In genomic region chr12:55817352-55818139, GRCh38 we compare ENCODE assay signal across 8 cellular contexts. TPM values are rescaled to one million over a fixed set of nuclear protein-coding genes. Genes with fewer than 3 reads are reported as not detected.
DNase-seq lines count a peak whose midpoint lies in the region; ATAC-seq and TF ChIP-seq lines count a peak whose summit lies in the region.

TSS of gene ORMDL2 (plus strand) at chr12:55818041. CDS start at chr12:55819000, 959 bp downstream.
TSS of gene SARNP (minus strand) at chr12:55817724. CDS start at chr12:55817701, 23 bp downstream.

- peak; percentile 98 for DNase-seq in NCI-H2029 treated with DMSO at 0.1 percent for 48 hours (lab: John Stamatoyannopoulos, UW)
- peak; percentile 87 for DNase-seq in T-helper 9 cell
- DNase-seq in astrocyte of the cerebellum (ENCODE audit: low read depth) = peak; percentile 100
- DNase-seq in hepatic stellate cell (ENCODE audit: low spot score) = peak; percentile 98
- peak; percentile 96 to 98 for DNase-seq in aorta

- H3K4me1 ChIP-seq in rectal smooth muscle tissue (ENCODE audit: control insufficient read depth, insufficient read depth, low read length) (peaks cover 12% of the 10 kb centered on the region), aorta (ENCODE audit: control insufficient read depth in 1 of 2, insufficient read depth in 2 of 2, low read length in 2 of 2) (no peaks in the 10 kb centered on the region)

- H3K36me3 ChIP-seq in rectal smooth muscle tissue (ENCODE audit: control insufficient read depth, insufficient read depth, low read length) (peaks cover 7% of the 10 kb centered on the region), aorta (ENCODE audit: control insufficient read depth in 1 of 2, insufficient read depth in 2 of 2, low read length in 1 of 2) (peaks cover 4 to 11% of the 10 kb centered on the region in 2 donors)

- H3K9ac ChIP-seq in rectal smooth muscle tissue (ENCODE audit: low read length) = peak within 1 kb of the TSS; percentile 97

- H3K9me3 ChIP-seq in aorta (ENCODE audit: control insufficient read depth, low read length) = no peaks in the 10 kb centered on the region

- WGBS in aorta, 2 donors = 0% methylated on average over 37 to 38 of the region's 38 CpGs

- intact Hi-C loops in aorta (cut with DNase I) = no loop called here

- no peaks in the 10 kb centered on the region for H3K27me3 ChIP-seq in rectal smooth muscle tissue (ENCODE audit: control insufficient read depth, insufficient read depth, low read length)
- H3K27me3 ChIP-seq in aorta (ENCODE audit: control insufficient read depth in 1 of 2, insufficient read depth in 2 of 2, low read length in 1 of 2) = no peaks in the 10 kb centered on the region

- TF ChIP-seq CTCF in astrocyte of the cerebellum (IDR thresholded peaks at IDR 0.05; ENCODE audit: low read depth, low read length, missing control alignments) = no peak

- H3K27ac ChIP-seq in rectal smooth muscle tissue (ENCODE audit: low read depth, low read length) (peak within 1 kb of the TSS; percentile 80), aorta (ENCODE audit: low read depth in 1 of 2, low read length in 2 of 2) (peak within 1 kb of the TSS; percentile 11 to 62)

- peak within 1 kb of the TSS; percentile 74 for H3K4me3 ChIP-seq in astrocyte of the cerebellum (ENCODE audit: low read depth, low read length)
- H3K4me3 ChIP-seq in rectal smooth muscle tissue (ENCODE audit: low read length) = peak within 1 kb of the TSS; percentile 88
- H3K4me3 ChIP-seq in aorta (ENCODE audit: low read length in 2 of 2) = peak within 1 kb of the TSS; percentile 83 to 92

- peak; percentile 98 for ATAC-seq in GM18511 (IDR thresholded peaks at IDR 0.05; ENCODE audit: unreplicated experiment)
- ATAC-seq in HG03025 (IDR thresholded peaks at IDR 0.05; ENCODE audit: low FRiP score, unreplicated experiment) = peak; percentile 99
- peak; percentile 99 for ATAC-seq in aorta (ENCODE audit: low FRiP score)

- in situ Hi-C loops in astrocyte of the cerebellum (cut with HindIII; ENCODE audit: low sequenced_read_pairs) = no loop called here

RNA-seq across cellular contexts. Expression of gene ORMDL2, which starts in this region (rescaled TPM):
- total RNA-seq in aorta = 10 to 100 TPM; 23.6 to 34.6 TPM
- 10 to 100 TPM; 32.5 to 37.4 TPM for polyA plus RNA-seq in aorta

RNA-seq across cellular contexts. Expression of gene SARNP, which starts in this region (rescaled TPM):
- total RNA-seq in aorta = 10 to 100 TPM; 48.3 to 51.8 TPM
- 100 to 1,000 TPM in 1 of 2 donors, 10 to 100 TPM in 1; 88.9 to 123 TPM for polyA plus RNA-seq in aorta

Comparison
In these comparisons a context has a peak if more than half of its experiments do, and no peak if none do; other contexts are left out.
1. Peak in every context shown above with its lines: DNase-seq, ATAC-seq, H3K4me3 ChIP-seq and H3K27ac ChIP-seq.